Comparison of ENCODE assay signal across 1 cellular context in genomic region chr14:92532490-92533163, GRCh38.
TF ChIP-seq lines count a peak whose summit lies in the region.

No MANE protein-coding gene starts in this region.

TF ChIP-seq in SK-N-SH treated with all-trans-retinoic acid at 6 μM for 48 hours, 23 proteins besides CTCF, POLR2A, EP300 and RAD21 (continued from another document):
- TF ChIP-seq ZC3H10 (CRISPR knock-in tag; IDR thresholded peaks at IDR 0.05), result no peak
- TF ChIP-seq RARB (CRISPR knock-in tag; IDR thresholded peaks at IDR 0.05), result no peak
